6 cellular contexts compared by ENCODE assay signal in the genomic region with DNA sequence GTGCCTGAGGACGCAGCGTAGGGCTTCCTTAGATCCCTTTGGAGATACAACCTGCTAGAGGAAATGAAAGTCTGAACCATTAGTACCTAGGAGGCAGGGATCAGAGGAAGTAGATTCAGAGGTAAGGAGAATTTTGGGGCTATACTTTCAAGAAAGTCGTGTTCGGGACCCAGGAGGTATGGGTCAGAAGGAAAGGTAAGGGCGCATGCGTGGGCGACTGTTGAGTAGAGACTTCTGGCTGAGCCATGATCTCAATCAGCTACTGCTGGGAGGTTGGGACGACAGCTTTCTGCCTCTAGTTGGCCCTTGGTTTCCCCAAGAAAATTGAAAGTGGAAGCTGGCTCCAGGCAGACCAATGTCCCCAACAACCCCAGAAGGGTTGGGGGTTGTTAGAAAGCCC. TPM values are rescaled to one million over a fixed set of nuclear protein-coding genes. Genes with fewer than 3 reads are reported as not detected.
"Had no signal": no experiment of that assay in that cellular context is flagged by ENCODE, and none has a peak within 500 bp of the region (broad histone marks: within the 10 kb centered on the region; RNA-seq: fewer than 3 reads in every experiment).

No MANE protein-coding gene starts in this region.

RNA-seq across cellular contexts. Expression of a gene that starts 0.3 kb away (rescaled TPM):
- total RNA-seq: stomach, thoracic aorta, tibial nerve, upper lobe of left lung, upper lobe of right lung, vagina had no signal
